19 cellular contexts compared by ENCODE assay signal in the genomic region with DNA sequence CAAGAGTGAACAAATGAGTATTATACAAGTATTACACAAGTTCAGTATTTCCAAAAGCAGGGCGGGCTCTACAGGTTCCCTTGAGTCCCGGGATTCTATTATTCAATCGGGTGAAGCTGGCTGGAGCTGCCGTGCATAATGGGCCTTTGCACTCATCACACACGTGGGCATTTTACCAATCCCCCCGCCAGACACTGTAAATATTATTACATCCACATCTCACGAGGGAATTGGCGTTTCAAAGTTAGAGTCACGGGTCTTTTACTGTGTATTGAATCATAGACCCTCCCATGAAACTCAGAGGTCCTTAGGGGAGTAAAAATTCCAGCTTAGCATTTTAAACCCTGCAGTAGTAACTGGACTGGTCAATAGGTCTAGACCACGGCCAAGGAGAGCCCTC.
"Had no signal": no experiment of that assay in that cellular context is flagged by ENCODE, and none has a peak within 500 bp of the region (broad histone marks: within the 10 kb centered on the region; RNA-seq: fewer than 3 reads in every experiment).

No MANE protein-coding gene starts in this region.

- DNase-seq: activated CD4-positive, alpha-beta T cell treated with anti-CD3 and anti-CD28 coated beads for 36 hours; activated CD4-positive, alpha-beta T cell treated with anti-CD3 and anti-CD28 coated beads, Interleukin-2, amount 50 U/mL, for 1 hour; activated CD8-positive, alpha-beta memory T cell treated with anti-CD3 and anti-CD28 coated beads, Interleukin-2, amount 50 U/mL, for 4 hours; activated CD8-positive, alpha-beta T cell treated with anti-CD3 and anti-CD28 coated beads for 36 hours; activated effector memory CD4-positive, alpha-beta T cell treated with Interleukin-2 at 50 U/mL for 16 hours; activated naive CD4-positive, alpha-beta T cell; amniotic stem cell; KG1; NCI-H1092; NCI-H1417; NCI-H1930; NCI-H2107; NCI-H226; NCI-H526; NCI-H82; SIG-M5; T-helper 1 cell; WERI-Rb-1 had no signal

- H3K27ac ChIP-seq: SK-N-MC, WERI-Rb-1 had no signal

- H3K4me3 ChIP-seq: SK-N-MC had no signal

- ATAC-seq: activated CD4-positive, alpha-beta T cell treated with anti-CD3 and anti-CD28 coated beads for 36 hours; activated CD8-positive, alpha-beta T cell treated with anti-CD3 and anti-CD28 coated beads for 36 hours had no signal

- H3K36me3 ChIP-seq: WERI-Rb-1 had no signal
